13 cellular contexts compared by ENCODE assay signal in the genomic region with DNA sequence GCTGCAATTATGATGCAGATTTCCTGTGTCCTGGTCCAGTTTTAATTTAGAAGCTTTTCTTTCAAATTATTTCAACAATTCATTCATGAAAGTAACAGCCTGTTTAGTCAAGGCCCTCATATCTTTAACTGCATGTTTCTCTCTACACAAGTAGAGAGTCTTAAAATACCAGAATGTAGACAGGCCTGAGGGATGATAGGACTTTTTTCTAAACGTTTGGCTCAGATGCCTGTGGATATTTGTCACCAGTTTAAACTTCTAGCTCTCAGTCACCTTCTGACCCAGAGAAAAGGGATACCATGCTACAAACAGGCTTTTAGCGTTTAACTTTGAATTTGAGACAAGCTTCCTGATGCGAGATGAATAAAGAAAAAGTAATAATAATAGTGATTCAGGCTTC. TPM values are rescaled to one million over a fixed set of nuclear protein-coding genes. Genes with fewer than 3 reads are reported as not detected.
A peak's percentile ranks its signal among the peaks of the same experiment; 100 is the strongest.
DNase-seq lines count a peak whose midpoint lies in the region; ATAC-seq and TF ChIP-seq lines count a peak whose summit lies in the region.
"Had no signal": no experiment of that assay in that cellular context is flagged by ENCODE, and none has a peak within 500 bp of the region (broad histone marks: within the 10 kb centered on the region; RNA-seq: fewer than 3 reads in every experiment).

No MANE protein-coding gene starts in this region.

- H3K9me3 ChIP-seq in stomach smooth muscle (ENCODE audit: control insufficient read depth in 2 of 2, low read length in 2 of 2): no peaks in the 10 kb centered on the region

- no peaks in the 10 kb centered on the region for H3K27me3 ChIP-seq in stomach smooth muscle (ENCODE audit: control insufficient read depth in 1 of 2, insufficient read depth in 2 of 2, low read length in 2 of 2)

- H3K4me1 ChIP-seq in stomach smooth muscle (ENCODE audit: control insufficient read depth, insufficient read depth, low read length): peaks cover 7% of the 10 kb centered on the region

- in situ Hi-C loops in astrocyte of the spinal cord (cut with HindIII; ENCODE audit: low sequenced_read_pairs): no loop called here

- no peaks in the 10 kb centered on the region for H3K36me3 ChIP-seq in stomach smooth muscle (ENCODE audit: control insufficient read depth in 2 of 2, insufficient read depth in 2 of 2, low read length in 2 of 2)

- peak overlapping the region; percentile 25 for H3K27ac ChIP-seq in stomach smooth muscle (ENCODE audit: low read length)
- H3K27ac ChIP-seq: HL-60 had no signal

- ATAC-seq in HG03196 (IDR thresholded peaks at IDR 0.05; ENCODE audit: unreplicated experiment): no peak
- ATAC-seq in HG03342 (IDR thresholded peaks at IDR 0.05; ENCODE audit: unreplicated experiment): no peak

- DNase-seq in H4 (ENCODE audit: low spot score) (peak; percentile 19), astrocyte of the spinal cord (ENCODE audit: low read depth, low spot score) (peak; percentile 87), iris pigment epithelial cell (ENCODE audit: low read depth) (peak; percentile 87), NCI-H1092 (lab: John Stamatoyannopoulos, UW) (no peak), HPDE6-E6E7 (ENCODE audit: extremely low spot score) (no peak)
- DNase-seq: activated CD4-positive, alpha-beta memory T cell treated with anti-CD3 and anti-CD28 coated beads for 36 hours; aorta; DMS79; SHP77 treated with DMSO at 0.1 percent for 48 hours had no signal

- H3K4me3 ChIP-seq in astrocyte of the spinal cord (ENCODE audit: low read depth, low read length): no peak overlapping the region
- H3K4me3 ChIP-seq in stomach smooth muscle (ENCODE audit: low read length in 2 of 2): peak overlapping the region in 1 of 2 donors; percentile 43

- TF ChIP-seq CTCF in astrocyte of the spinal cord (IDR thresholded peaks at IDR 0.05; ENCODE audit: low read depth, low read length): no peak

- H3K9ac ChIP-seq in stomach smooth muscle (ENCODE audit: low read length in 2 of 2): no peak overlapping the region

RNA-seq across cellular contexts. Expression of a gene that starts 15.7 kb away (rescaled TPM):
- 155 and 160 TPM in 2 replicates for total RNA-seq in H4 (2014; rRNA removed; shearing (Covaris generic))

Comparison
In these comparisons a context has a peak if more than half of its experiments do, and no peak if none do; other contexts are left out.
1. DNase-seq: peak in H4 (single experiment), astrocyte of the spinal cord (single experiment) and iris pigment epithelial cell (single experiment); none in NCI-H1092 (single experiment) and HPDE6-E6E7 (single experiment).